ENCODE assay signal across 1 cellular context in genomic region chr2:50049237-50049636, GRCh38.
A peak's percentile ranks its signal among the peaks of the same experiment; 100 is the strongest.
TF ChIP-seq lines count a peak whose summit lies in the region.

No MANE protein-coding gene starts in this region.

TF ChIP-seq in K562, 482 proteins besides CTCF, POLR2A, EP300 and RAD21:
- TF ChIP-seq, protein P1, sequence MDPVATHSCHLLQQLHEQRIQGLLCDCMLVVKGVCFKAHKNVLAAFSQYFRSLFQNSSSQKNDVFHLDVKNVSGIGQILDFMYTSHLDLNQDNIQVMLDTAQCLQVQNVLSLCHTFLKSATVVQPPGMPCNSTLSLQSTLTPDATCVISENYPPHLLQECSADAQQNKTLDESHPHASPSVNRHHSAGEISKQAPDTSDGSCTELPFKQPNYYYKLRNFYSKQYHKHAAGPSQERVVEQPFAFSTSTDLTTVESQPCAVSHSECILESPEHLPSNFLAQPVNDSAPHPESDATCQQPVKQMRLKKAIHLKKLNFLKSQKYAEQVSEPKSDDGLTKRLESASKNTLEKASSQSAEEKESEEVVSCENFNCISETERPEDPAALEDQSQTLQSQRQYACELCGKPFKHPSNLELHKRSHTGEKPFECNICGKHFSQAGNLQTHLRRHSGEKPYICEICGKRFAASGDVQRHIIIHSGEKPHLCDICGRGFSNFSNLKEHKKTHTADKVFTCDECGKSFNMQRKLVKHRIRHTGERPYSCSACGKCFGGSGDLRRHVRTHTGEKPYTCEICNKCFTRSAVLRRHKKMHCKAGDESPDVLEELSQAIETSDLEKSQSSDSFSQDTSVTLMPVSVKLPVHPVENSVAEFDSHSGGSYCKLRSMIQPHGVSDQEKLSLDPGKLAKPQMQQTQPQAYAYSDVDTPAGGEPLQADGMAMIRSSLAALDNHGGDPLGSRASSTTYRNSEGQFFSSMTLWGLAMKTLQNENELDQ (CRISPR knock-in tag; IDR thresholded peaks at IDR 0.05; ENCODE audit: borderline replicate concordance) = no peak
- TF ChIP-seq EWSR1 (IDR thresholded peaks at IDR 0.05; ENCODE audit: borderline replicate concordance, low read depth, partially characterized antibody) (no peak), OTX1 (CRISPR knock-in tag; IDR thresholded peaks at IDR 0.05) (no peak), FOXA1 (IDR thresholded peaks at IDR 0.05; ENCODE audit: borderline replicate concordance) (no peak), NRF1 (conservative IDR thresholded peaks at IDR 0.05 in 1 of 2, IDR thresholded peaks at IDR 0.05 in 1 of 2) (no peak), BACH1 (tag; IDR thresholded peaks at IDR 0.05) (no peak), TFE3 (CRISPR knock-in tag; IDR thresholded peaks at IDR 0.05) (peak; percentile 60)
